Comparison of ENCODE assay signal across 1 cellular context in genomic region chr12:10900530-10900929, GRCh38.
TF ChIP-seq lines count a peak whose summit lies in the region.

No MANE protein-coding gene starts in this region.

TF ChIP-seq in HepG2, 621 proteins besides CTCF, POLR2A, EP300 and RAD21:
- TF ChIP-seq HNF1B (CRISPR knock-in tag; IDR thresholded peaks at IDR 0.05) (no peak), BRF2 (CRISPR knock-in tag; IDR thresholded peaks at IDR 0.05) (no peak), CHD2 (IDR thresholded peaks at IDR 0.05; ENCODE audit: low read depth, low read length) (no peak), TCF7 (IDR thresholded peaks at IDR 0.05; ENCODE audit: low read depth) (no peak)
